In genomic region chr11:102050927-102051575, GRCh38 we compare ENCODE assay signal across 28 cellular contexts. TPM values are rescaled to one million over a fixed set of nuclear protein-coding genes. Genes with fewer than 3 reads are reported as not detected.
"Had no signal": no experiment of that assay in that cellular context is flagged by ENCODE, and none has a peak within 500 bp of the region (broad histone marks: within the 10 kb centered on the region; RNA-seq: fewer than 3 reads in every experiment).

No MANE protein-coding gene starts in this region.

- H3K27ac Mint-ChIP-seq: naive thymus-derived CD4-positive, alpha-beta T cell; natural killer cell treated with Interleukin-12 subunit alpha and Interleukin-12 subunit beta and Interleukin-15 and Interleukin-18, amount 100 ng/mL, for 72 hours; progenitor cell of endocrine pancreas; stimulated activated effector memory CD8-positive, alpha-beta T cell treated with anti-CD3 and anti-CD28 coated beads, Interleukin-12 subunit alpha, Interleukin-12 subunit beta, amount 100 ng/mL, for 72 hours; stimulated activated naive CD8-positive, alpha-beta T cell treated with anti-CD3 and anti-CD28 coated beads, Interleukin-15, Interleukin-2, amounts not matched to agents 100 ng/mL and 50 ng/mL, for 24 hours had no signal

- H3K4me3 ChIP-seq: heart right ventricle, hepatocyte, left lung, lung, mucosa of descending colon, ovary, right atrium auricular region, skin epidermis, spleen, suprapubic skin, thoracic aorta, tibial artery, upper lobe of right lung had no signal

- H3K79me2 ChIP-seq: hepatocyte had no signal

- H3K27me3 ChIP-seq: hepatocyte, ovary, suprapubic skin, tibial artery had no signal

- H3K4me3 Mint-ChIP-seq: naive thymus-derived CD4-positive, alpha-beta T cell; natural killer cell treated with Interleukin-12 subunit alpha and Interleukin-12 subunit beta and Interleukin-15 and Interleukin-18, amount 100 ng/mL, for 72 hours; stimulated activated effector memory CD8-positive, alpha-beta T cell treated with anti-CD3 and anti-CD28 coated beads, Interleukin-12 subunit alpha, Interleukin-12 subunit beta, amount 100 ng/mL, for 72 hours; stimulated activated naive CD8-positive, alpha-beta T cell treated with anti-CD3 and anti-CD28 coated beads, Interleukin-15, Interleukin-2, amounts not matched to agents 100 ng/mL and 50 ng/mL, for 24 hours had no signal

- H3K9me3 Mint-ChIP-seq: natural killer cell treated with Interleukin-12 subunit alpha and Interleukin-12 subunit beta and Interleukin-15 and Interleukin-18, amount 100 ng/mL, for 72 hours; stimulated activated effector memory CD8-positive, alpha-beta T cell treated with anti-CD3 and anti-CD28 coated beads, Interleukin-12 subunit alpha, Interleukin-12 subunit beta, amount 100 ng/mL, for 72 hours had no signal

- FAIRE-seq: urothelium cell line had no signal

- H3K4me2 ChIP-seq: hepatocyte had no signal

- H3K9me3 ChIP-seq: heart right ventricle, left lung, mucosa of descending colon, ovary, right atrium auricular region, spleen, suprapubic skin, thoracic aorta, tibial artery, upper lobe of right lung had no signal

- H3K36me3 Mint-ChIP-seq: naive thymus-derived CD4-positive, alpha-beta T cell; natural killer cell treated with Interleukin-12 subunit alpha and Interleukin-12 subunit beta and Interleukin-15 and Interleukin-18, amount 100 ng/mL, for 72 hours; stimulated activated effector memory CD8-positive, alpha-beta T cell treated with anti-CD3 and anti-CD28 coated beads, Interleukin-12 subunit alpha, Interleukin-12 subunit beta, amount 100 ng/mL, for 72 hours had no signal

- ATAC-seq: heart right ventricle; left cardiac atrium; left lung; mucosa of descending colon; naive thymus-derived CD4-positive, alpha-beta T cell; natural killer cell treated with Interleukin-12 subunit alpha and Interleukin-12 subunit beta and Interleukin-15 and Interleukin-18, amount 100 ng/mL, for 72 hours; sciatic nerve; stimulated activated effector memory CD8-positive, alpha-beta T cell treated with anti-CD3 and anti-CD28 coated beads, Interleukin-12 subunit alpha, Interleukin-12 subunit beta, amount 100 ng/mL, for 72 hours; upper lobe of right lung had no signal

- H3K27ac ChIP-seq: heart right ventricle, hepatocyte, left lung, ovary, right atrium auricular region, skin epidermis, spleen, suprapubic skin, thoracic aorta, tibial artery, upper lobe of right lung had no signal

- H3K4me1 ChIP-seq: left lung, right atrium auricular region, upper lobe of right lung had no signal

- DNase-seq: heart right ventricle; islet precursor cell; kidney glomerular epithelial cell; left cardiac atrium; left lung; midbrain; mucosa of descending colon; naive thymus-derived CD4-positive, alpha-beta T cell; ovary; spleen; stimulated activated CD4-positive, alpha-beta T cell treated with anti-CD3 and anti-CD28 coated beads, Interleukin-4, amount 100 ng/mL, for 24 hours; stimulated activated naive CD4-positive, alpha-beta T cell; tibial artery; upper lobe of right lung had no signal

- H2AFZ ChIP-seq: hepatocyte had no signal

- H3K36me3 ChIP-seq: heart right ventricle, left lung, ovary, right atrium auricular region, spleen, suprapubic skin, thoracic aorta, tibial artery, upper lobe of right lung had no signal

RNA-seq across cellular contexts. Expression of gene CFAP300, which starts 3.8 kb away (rescaled TPM):
- total RNA-seq: liver; naive thymus-derived CD4-positive, alpha-beta T cell; natural killer cell treated with Interleukin-12 subunit alpha and Interleukin-12 subunit beta and Interleukin-15 and Interleukin-18, amount 100 ng/mL, for 72 hours; spleen had no signal
- polyA plus RNA-seq: naive thymus-derived CD4-positive, alpha-beta T cell; neural cell had no signal

RNA-seq across cellular contexts. Expression of gene YAP1, which starts 59.2 kb away (rescaled TPM):
- polyA plus RNA-seq: naive thymus-derived CD4-positive, alpha-beta T cell had no signal
